Comparison of ENCODE assay signal across 7 cellular contexts in the genomic region with DNA sequence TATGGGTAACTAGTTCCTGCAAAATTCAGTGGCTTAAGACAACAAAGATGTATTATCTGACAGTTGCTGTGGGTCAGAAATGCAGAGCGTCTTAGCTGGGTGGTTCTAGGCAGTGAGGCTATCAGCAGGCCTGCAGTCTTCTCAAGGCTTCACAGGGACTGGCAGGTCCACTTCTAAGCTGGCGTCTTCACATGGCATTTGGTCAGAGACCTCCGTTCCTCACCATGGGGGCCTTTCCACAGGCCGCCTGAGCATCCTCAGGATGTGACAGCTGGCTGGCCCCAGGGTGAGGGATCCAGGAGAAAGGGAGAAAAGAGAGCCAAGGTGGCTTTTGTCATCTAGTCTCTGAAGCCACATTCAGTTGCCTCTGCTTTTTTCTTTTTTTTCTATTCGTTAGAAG. TPM values are rescaled to one million over a fixed set of nuclear protein-coding genes. Genes with fewer than 3 reads are reported as not detected.
"Had no signal": no experiment of that assay in that cellular context is flagged by ENCODE, and none has a peak within 500 bp of the region (broad histone marks: within the 10 kb centered on the region; RNA-seq: fewer than 3 reads in every experiment).

No MANE protein-coding gene starts in this region.

- DNase-seq: IMR-90, KBM-7, KG1 had no signal

RNA-seq across cellular contexts. Expression of a gene that starts 50.4 kb away (rescaled TPM):
- total RNA-seq: HepG2, HT-29, HT1080, K562 had no signal
